1 cellular context compared by ENCODE assay signal in genomic region chr20:43655176-43655575, GRCh38. TPM values are rescaled to one million over a fixed set of nuclear protein-coding genes. Genes with fewer than 3 reads are reported as not detected.
"Had no signal": no experiment of that assay in that cellular context is flagged by ENCODE, and none has a peak within 500 bp of the region (broad histone marks: within the 10 kb centered on the region; RNA-seq: fewer than 3 reads in every experiment).

No MANE protein-coding gene starts in this region.

RNA-seq across cellular contexts. Expression of gene MYBL2, which starts 11.7 kb away (rescaled TPM):
- total RNA-seq: ascending aorta had no signal
